In the genomic region with DNA sequence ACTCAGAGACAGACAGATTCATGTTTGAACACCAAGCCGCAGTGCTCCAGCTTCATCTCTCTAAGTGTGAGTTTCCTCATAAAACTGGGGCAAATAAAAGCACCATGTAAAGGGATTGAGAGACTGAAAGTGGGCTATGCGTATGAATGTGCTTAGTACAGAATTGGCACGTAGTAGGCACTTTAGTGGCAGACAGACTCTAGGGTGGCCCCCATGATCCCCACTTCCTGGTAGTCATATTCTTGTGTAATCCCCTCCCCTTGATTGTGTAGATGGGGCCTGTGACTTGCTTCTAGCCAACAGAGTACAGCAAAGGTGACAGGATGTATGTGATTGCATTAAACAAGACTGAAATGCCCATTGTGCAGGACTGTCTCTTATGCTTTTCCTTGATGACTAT, we compare ENCODE assay signal across 39 cellular contexts. TPM values are rescaled to one million over a fixed set of nuclear protein-coding genes. Genes with fewer than 3 reads are reported as not detected.
"Had no signal": no experiment of that assay in that cellular context is flagged by ENCODE, and none has a peak within 500 bp of the region (broad histone marks: within the 10 kb centered on the region; RNA-seq: fewer than 3 reads in every experiment).

No MANE protein-coding gene starts in this region.

- H3K27me3 ChIP-seq: MG63 had no signal

- DNase-seq: Karpas-422, Kasumi-1, MG63, MM.1S, MV-4-11, NCI-H1048, NCI-H1092, NCI-H1092 treated with DMSO at 0.1 percent for 48 hours, NCI-H1105, NCI-H1105 treated with DMSO at 0.1 percent for 48 hours, NCI-H1417, NCI-H1417 treated with DMSO at 0.1 percent for 48 hours, NCI-H1436, NCI-H1436 treated with DMSO at 0.1 percent for 48 hours, NCI-H146, NCI-H1694, NCI-H1694 treated with DMSO at 0.1 percent for 48 hours, NCI-H187, NCI-H187 treated with DMSO at 0.1 percent for 48 hours, NCI-H1930, NCI-H2029, NCI-H2029 treated with DMSO at 0.1 percent for 48 hours, NCI-H2081, NCI-H2081 treated with DMSO at 0.1 percent for 48 hours, NCI-H2107, NCI-H2171, NCI-H2171 treated with DMSO at 0.1 percent for 48 hours, NCI-H2227 treated with DMSO at 0.1 percent for 48 hours, NCI-H226, NCI-H345, NCI-H446, NCI-H446 treated with DMSO at 0.1 percent for 48 hours, NCI-H510A, NCI-H510A treated with DMSO at 0.1 percent for 48 hours, NCI-H524 had no signal

- H3K36me3 ChIP-seq: MG63 had no signal

- H3K4me3 ChIP-seq: MG63 had no signal

RNA-seq across cellular contexts. Expression of a gene that starts 43.0 kb away (rescaled TPM):
- total RNA-seq: LHCN-M2, M059J, MCF 10A, NCI-H460 had no signal
